16 cellular contexts compared by ENCODE assay signal in genomic region chr11:128196235-128196634, GRCh38.
DNase-seq lines count a peak whose midpoint lies in the region; ATAC-seq, FAIRE-seq and TF ChIP-seq lines count a peak whose summit lies in the region.
"Had no signal": no experiment of that assay in that cellular context is flagged by ENCODE, and none has a peak within 500 bp of the region (broad histone marks: within the 10 kb centered on the region; RNA-seq: fewer than 3 reads in every experiment).

No MANE protein-coding gene starts in this region.

- no peak for ATAC-seq in natural killer cell
- ATAC-seq: Right ventricle myocardium inferior had no signal

- peak overlapping the region; percentile 55 for H3K9ac ChIP-seq in Loucy (ENCODE audit: low read depth, low read length, poor library complexity, severe bottlenecking)

- peaks cover 67 to 75% of the 10 kb centered on the region in 2 donors for H3K4me1 Mint-ChIP-seq in natural killer cell
- H3K4me1 Mint-ChIP-seq: H9 had no signal

- H3K36me3 ChIP-seq in Loucy (ENCODE audit: insufficient read depth, low read length): no peaks in the 10 kb centered on the region
- no peaks in the 10 kb centered on the region for H3K36me3 ChIP-seq in bronchial epithelial cell (ENCODE audit: control insufficient read depth, insufficient read depth, low read length)

- H3K27ac Mint-ChIP-seq in natural killer cell: peak overlapping the region; percentile 2 to 38
- H3K27ac Mint-ChIP-seq: H9 had no signal

- H3K36me3 Mint-ChIP-seq in natural killer cell: no peaks in the 10 kb centered on the region

- H3K4me2 ChIP-seq in Loucy (ENCODE audit: low read depth, low read length, poor library complexity, severe bottlenecking): peak overlapping the region; percentile 19

- no peaks in the 10 kb centered on the region for H4K20me1 ChIP-seq in Loucy (ENCODE audit: insufficient read depth, low read length, poor library complexity, severe bottlenecking)

- H3K27me3 Mint-ChIP-seq in natural killer cell (ENCODE audit: low read depth in 2 of 2): no peaks in the 10 kb centered on the region

- no peaks in the 10 kb centered on the region for H3K79me2 ChIP-seq in Loucy (ENCODE audit: insufficient read depth, low read length)

- no peaks in the 10 kb centered on the region for H3K27me3 ChIP-seq in Loucy (ENCODE audit: insufficient read depth, low read length, poor library complexity, severe bottlenecking)
- H3K27me3 ChIP-seq in bronchial epithelial cell (ENCODE audit: control insufficient read depth, insufficient read depth, low read length): no peaks in the 10 kb centered on the region

- no peaks in the 10 kb centered on the region for H3K9me3 ChIP-seq in Loucy (ENCODE audit: insufficient read depth, low read depth, low read length)

- no peaks in the 10 kb centered on the region for H3K9me2 ChIP-seq in Loucy (replicated peaks; ENCODE audit: low read depth, low read length)

- H3K4me1 ChIP-seq in Loucy (ENCODE audit: insufficient read depth, low read length, poor library complexity, severe bottlenecking): peaks cover 52% of the 10 kb centered on the region

- TF ChIP-seq CTCF in Loucy (conservative IDR thresholded peaks at IDR 0.05; ENCODE audit: low read length) (no peak), bronchial epithelial cell (IDR thresholded peaks at IDR 0.05; ENCODE audit: insufficient read depth, low read length, severe bottlenecking) (no peak), natural killer cell (IDR thresholded peaks at IDR 0.05) (no peak)

- no peak overlapping the region for H3K4me3 Mint-ChIP-seq in natural killer cell
- H3K4me3 Mint-ChIP-seq: H9 had no signal

- H3K9me3 Mint-ChIP-seq in natural killer cell: no peaks in the 10 kb centered on the region
- H3K9me3 Mint-ChIP-seq: H9 had no signal

- FAIRE-seq in bronchial epithelial cell (lab: Jason Lieb, UNC): no peak

- intact Hi-C loops in natural killer cell (cut with micrococcal nuclease): no loop called here

- H3K4me3 ChIP-seq in Loucy (ENCODE audit: low read length, poor library complexity, severe bottlenecking) (no peak overlapping the region), bronchial epithelial cell (ENCODE audit: low read depth, low read length) (no peak overlapping the region)

- peak overlapping the region; percentile 63; the same call in 1 of the 2 replicates for H2AFZ ChIP-seq in Loucy (ENCODE audit: low read length)

- DNase-seq in AG20443 (ENCODE audit: low spot score) (peak; percentile 19), bronchial epithelial cell (ENCODE audit: low read depth) (peak; percentile 62), natural killer cell (no peak), NCI-H1694 treated with DMSO at 0.1 percent for 48 hours (lab: John Stamatoyannopoulos, UW) (no peak), anterior cingulate cortex (lab: John Stamatoyannopoulos, UW) (no peak), NCI-H2029 treated with DMSO at 0.1 percent for 48 hours (lab: John Stamatoyannopoulos, UW) (no peak)
- DNase-seq: COR-L47; DMS153; H9; MM.1S; NCI-H1417 treated with DMSO at 0.1 percent for 48 hours; NCI-H226; NCI-H69; NK-92 treated with Interleukin-12 subunit alpha and Interleukin-12 subunit beta, amount 100 ng/mL, for 24 hours had no signal

- H3F3A ChIP-seq in Loucy (ENCODE audit: low read depth): peaks cover 4% of the 10 kb centered on the region; the same call in 1 of the 2 replicates

Comparison
In these comparisons a context has a peak if more than half of its experiments do, and no peak if none do; other contexts are left out.
1. DNase-seq: peak in AG20443 (single experiment) and bronchial epithelial cell (single experiment); none in natural killer cell (single experiment), NCI-H1694 treated with DMSO at 0.1 percent for 48 hours (single experiment), anterior cingulate cortex (0 of 58) and NCI-H2029 treated with DMSO at 0.1 percent for 48 hours (single experiment).